ENCODE assay signal across 21 cellular contexts in genomic region chr5:15222156-15222555, GRCh38.
"Had no signal": no experiment of that assay in that cellular context is flagged by ENCODE, and none has a peak within 500 bp of the region (broad histone marks: within the 10 kb centered on the region; RNA-seq: fewer than 3 reads in every experiment).

No MANE protein-coding gene starts in this region.

- H3K4me3 Mint-ChIP-seq: memory B cell; natural killer cell; stimulated activated naive CD8-positive, alpha-beta T cell treated with anti-CD3 and anti-CD28 coated beads, Interleukin-15, amount 100 ng/mL, for 72 hours had no signal

- H3K4me1 ChIP-seq: gastrocnemius medialis, pancreas, right lobe of liver, suprapubic skin, transverse colon, vagina had no signal

- H3K27ac ChIP-seq: dorsolateral prefrontal cortex, gastrocnemius medialis, pancreas, right lobe of liver, suprapubic skin, transverse colon, vagina had no signal

- H3K36me3 Mint-ChIP-seq: memory B cell, natural killer cell had no signal

- H3K27me3 ChIP-seq: dorsolateral prefrontal cortex, gastrocnemius medialis, pancreas, right lobe of liver, suprapubic skin, transverse colon, vagina had no signal

- DNase-seq: dorsolateral prefrontal cortex; effector CD4-positive, alpha-beta T cell; gastrocnemius medialis; head of caudate nucleus; kidney; natural killer cell; occipital lobe; pancreas; right lobe of liver; small intestine; stimulated activated CD4-positive, alpha-beta T cell treated with anti-CD3 and anti-CD28 coated beads, Interleukin-12 subunit alpha, Interleukin-12 subunit beta, amount 100 ng/mL, for 4 hours; stimulated activated CD4-positive, alpha-beta T cell treated with anti-CD3 and anti-CD28 coated beads, Interleukin-1b, Interleukin-23, amount 100 ng/mL, for 48 hours; stimulated activated CD4-positive, alpha-beta T cell treated with anti-CD3 and anti-CD28 coated beads, Interleukin-4, amount 100 ng/mL, for 1 hour; stimulated activated CD8-positive, alpha-beta memory T cell treated with anti-CD3 and anti-CD28 coated beads, Interleukin-4, amount 100 ng/mL, for 48 hours; stimulated activated naive CD4-positive, alpha-beta T cell; stimulated activated naive CD8-positive, alpha-beta T cell treated with anti-CD3 and anti-CD28 coated beads, Interleukin-15, amount 100 ng/mL, for 72 hours; transverse colon had no signal

- H3K4me1 Mint-ChIP-seq: memory B cell; natural killer cell; stimulated activated naive CD8-positive, alpha-beta T cell treated with anti-CD3 and anti-CD28 coated beads, Interleukin-15, amount 100 ng/mL, for 72 hours had no signal

- H3K36me3 ChIP-seq: gastrocnemius medialis, pancreas, right lobe of liver, suprapubic skin, transverse colon, vagina had no signal

- H3K27me3 Mint-ChIP-seq: memory B cell; stimulated activated naive CD8-positive, alpha-beta T cell treated with anti-CD3 and anti-CD28 coated beads, Interleukin-15, amount 100 ng/mL, for 72 hours had no signal

- H3K27ac Mint-ChIP-seq: memory B cell; natural killer cell; stimulated activated naive CD8-positive, alpha-beta T cell treated with anti-CD3 and anti-CD28 coated beads, Interleukin-15, amount 100 ng/mL, for 72 hours had no signal

- H3K4me3 ChIP-seq: dorsolateral prefrontal cortex, gastrocnemius medialis, lung, pancreas, right lobe of liver, suprapubic skin, transverse colon, vagina had no signal

- H3K9me3 ChIP-seq: gastrocnemius medialis, pancreas, right lobe of liver, suprapubic skin, transverse colon, vagina had no signal
